ENCODE assay signal across 9 cellular contexts in the genomic region with DNA sequence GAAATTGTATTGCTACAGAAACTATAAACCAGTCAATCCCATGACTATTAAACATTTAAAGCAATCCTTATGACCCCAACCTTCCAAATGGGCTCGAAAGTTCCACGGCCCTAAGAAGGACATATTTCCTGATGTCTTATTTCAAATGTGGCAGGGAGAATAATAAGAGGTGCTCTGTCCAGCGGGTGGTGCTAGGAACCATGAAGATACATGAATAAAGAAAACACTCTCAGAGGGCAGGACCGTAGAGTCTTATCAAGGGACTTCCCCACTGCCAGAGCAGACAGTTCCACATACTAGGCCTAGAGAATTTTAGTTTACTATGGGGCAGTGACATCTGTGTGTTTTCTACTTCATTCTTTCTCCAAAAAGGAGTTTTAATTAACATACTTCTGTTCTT.
DNase-seq lines count a peak whose midpoint lies in the region; ATAC-seq and TF ChIP-seq lines count a peak whose summit lies in the region.
"Had no signal": no experiment of that assay in that cellular context is flagged by ENCODE, and none has a peak within 500 bp of the region (broad histone marks: within the 10 kb centered on the region; RNA-seq: fewer than 3 reads in every experiment).

No MANE protein-coding gene starts in this region.

- DNase-seq in EH (ENCODE audit: low read depth): peak; percentile 40
- DNase-seq in Kasumi-1 (lab: John Stamatoyannopoulos, UW): peak; percentile 7 to 26
- no peak for DNase-seq in astrocyte of the cerebellum (ENCODE audit: low read depth)
- peak; percentile 52 for DNase-seq in left kidney (ENCODE audit: low read depth, low spot score)
- DNase-seq in HuH-7 (ENCODE audit: low spot score): no peak
- no peak for DNase-seq in activated CD4-positive, CD25-positive, alpha-beta regulatory T cell (lab: John Stamatoyannopoulos, UW)
- DNase-seq in activated CD4-positive, alpha-beta T cell treated with anti-CD3 and anti-CD28 coated beads, Interleukin-2, amount 50 U/mL, for 4 hours: no peak
- DNase-seq: Right ventricle myocardium superior had no signal

- ATAC-seq in HG02678 (IDR thresholded peaks at IDR 0.05; ENCODE audit: unreplicated experiment): no peak

- in situ Hi-C loops in astrocyte of the cerebellum (cut with HindIII; ENCODE audit: low sequenced_read_pairs): no loop called here

- H3K4me3 ChIP-seq in astrocyte of the cerebellum (ENCODE audit: low read depth, low read length): no peak overlapping the region

- TF ChIP-seq CTCF in astrocyte of the cerebellum (IDR thresholded peaks at IDR 0.05; ENCODE audit: low read depth, low read length, missing control alignments): peak; percentile 15

Comparison
In these comparisons a context has a peak if more than half of its experiments do, and no peak if none do; other contexts are left out.
1. DNase-seq: peak in EH (single experiment), Kasumi-1 (2 of 2) and left kidney (single experiment); none in astrocyte of the cerebellum (single experiment), HuH-7 (single experiment), activated CD4-positive, CD25-positive, alpha-beta regulatory T cell (0 of 4) and activated CD4-positive, alpha-beta T cell treated with anti-CD3 and anti-CD28 coated beads, Interleukin-2, amount 50 U/mL, for 4 hours (0 of 2).